Comparison of ENCODE assay signal across 8 cellular contexts in genomic region chr15:73273181-73274002, GRCh38.
DNase-seq lines count a peak whose midpoint lies in the region; ATAC-seq and TF ChIP-seq lines count a peak whose summit lies in the region.

No MANE protein-coding gene starts in this region.

- H3K36me3 Mint-ChIP-seq in T-helper 2 cell treated with Interferon-gamma antibody and Interleukin-4, amounts not matched to agents 5 μg/mL and 100 μg/mL, for 36 hours (ENCODE audit: low read depth): no peaks in the 10 kb centered on the region

- H3K4me1 ChIP-seq in breast epithelium: no peaks in the 10 kb centered on the region

- no peaks in the 10 kb centered on the region for H3K9me3 Mint-ChIP-seq in T-helper 2 cell treated with Interferon-gamma antibody and Interleukin-4, amounts not matched to agents 5 μg/mL and 100 μg/mL, for 36 hours

- no peaks in the 10 kb centered on the region for H3K27me3 ChIP-seq in breast epithelium

- no peak overlapping the region for H3K4me3 ChIP-seq in breast epithelium

- intact Hi-C loops in breast epithelium (cut with DNase I; ENCODE audit: low total_unique reads): no loop called here

- peak; percentile 14 for DNase-seq in 8988T
- DNase-seq in NCI-H1092 treated with DMSO at 0.1 percent for 48 hours (lab: John Stamatoyannopoulos, UW): peak; percentile 31
- DNase-seq in T-helper 2 cell treated with Interferon-gamma antibody and Interleukin-4, amounts not matched to agents 5 μg/mL and 100 μg/mL, for 36 hours (ENCODE audit: low spot score): peak; percentile 34
- peak in 1 of 2 donors; percentile 31 for DNase-seq in breast epithelium (ENCODE audit: low spot score in 2 of 2)
- DNase-seq in islet precursor cell: peak; percentile 69
- DNase-seq in stimulated activated CD4-positive, alpha-beta T cell treated with anti-CD3 and anti-CD28 coated beads, Interleukin-1b, Interleukin-23, amount 100 ng/mL, for 24 hours (ENCODE audit: low read depth in 4 of 4, low spot score in 1 of 4): peak; percentile 11 to 23 (median 17)

- peaks cover 3% of the 10 kb centered on the region for H3K4me1 Mint-ChIP-seq in T-helper 2 cell treated with Interferon-gamma antibody and Interleukin-4, amounts not matched to agents 5 μg/mL and 100 μg/mL, for 36 hours (ENCODE audit: low read depth)

- H3K27ac Mint-ChIP-seq in T-helper 2 cell treated with Interferon-gamma antibody and Interleukin-4, amounts not matched to agents 5 μg/mL and 100 μg/mL, for 36 hours: no peak overlapping the region

- H3K4me3 Mint-ChIP-seq in T-helper 2 cell treated with Interferon-gamma antibody and Interleukin-4, amounts not matched to agents 5 μg/mL and 100 μg/mL, for 36 hours: no peak overlapping the region

- no peaks in the 10 kb centered on the region for H3K36me3 ChIP-seq in breast epithelium

- no peaks in the 10 kb centered on the region for H3K27me3 Mint-ChIP-seq in T-helper 2 cell treated with Interferon-gamma antibody and Interleukin-4, amounts not matched to agents 5 μg/mL and 100 μg/mL, for 36 hours (ENCODE audit: low read depth)

- H3K27ac ChIP-seq in breast epithelium: no peak overlapping the region

- ATAC-seq in GM19467 (IDR thresholded peaks at IDR 0.05; ENCODE audit: unreplicated experiment): no peak

- no peak for TF ChIP-seq POLR2A in breast epithelium (IDR thresholded peaks at IDR 0.05)

- TF ChIP-seq CTCF in GM12874 (IDR thresholded peaks at IDR 0.05; ENCODE audit: insufficient read depth, low read depth, low read length) (peak; percentile 65), breast epithelium (IDR thresholded peaks at IDR 0.05) (peak; percentile 46 to 57 (median 55))

- H3K9me3 ChIP-seq in breast epithelium: no peaks in the 10 kb centered on the region
